ENCODE assay signal across 21 cellular contexts in genomic region chr15:47551079-47551478, GRCh38.
DNase-seq lines count a peak whose midpoint lies in the region; ATAC-seq and TF ChIP-seq lines count a peak whose summit lies in the region.
"Had no signal": no experiment of that assay in that cellular context is flagged by ENCODE, and none has a peak within 500 bp of the region (broad histone marks: within the 10 kb centered on the region; RNA-seq: fewer than 3 reads in every experiment).

No MANE protein-coding gene starts in this region.

- H3K9me3 ChIP-seq in SK-N-SH: no peaks in the 10 kb centered on the region
- no peaks in the 10 kb centered on the region for H3K9me3 ChIP-seq in endodermal cell (ENCODE audit: control insufficient read depth, low read length)
- H3K9me3 ChIP-seq in spleen: no peaks in the 10 kb centered on the region
- H3K9me3 ChIP-seq: body of pancreas, testis had no signal

- TF ChIP-seq RAD21 in SK-N-SH (IDR thresholded peaks at IDR 0.05; ENCODE audit: low read length): peak; percentile 28

- 67% methylated on average over 1 of the region's 1 CpG for WGBS in SK-N-SH (ENCODE audit: low lambda C conversion rate)
- 83 to 86% methylated on average over 1 of the region's 1 CpG for WGBS in endodermal cell (ENCODE audit: insufficient coverage in 1 of 2, insufficient read length in 1 of 2), 2 experiments
- 90 to 100% (median 96%) methylated on average over 1 of the region's 1 CpG for WGBS in spleen, 5 donors

- TF ChIP-seq POLR2A in spleen (IDR thresholded peaks at IDR 0.05): no peak

- H3K9me3 Mint-ChIP-seq in endodermal cell: no peaks in the 10 kb centered on the region
- H3K9me3 Mint-ChIP-seq in osteocyte (ENCODE audit: unreplicated experiment): no peaks in the 10 kb centered on the region
- H3K9me3 Mint-ChIP-seq: activated naive CD4-positive, alpha-beta T cell treated with anti-CD3 and anti-CD28 coated beads, Interleukin-2, amount 10 ng/mL, durations not matched to agents 7 days and 5 days; natural killer cell treated with Interleukin-12 subunit alpha and Interleukin-12 subunit beta and Interleukin-15 and Interleukin-18, amount 100 ng/mL, for 72 hours; T-helper 1 cell treated with Interleukin-12 subunit alpha and Interleukin-12 subunit beta and Interleukin-4 antibody, amounts not matched to agents 30 μg/mL and 1 μg/mL, for 36 hours had no signal

- H3K36me3 Mint-ChIP-seq in endodermal cell (ENCODE audit: low read depth) (no peaks in the 10 kb centered on the region), osteocyte (ENCODE audit: unreplicated experiment) (no peaks in the 10 kb centered on the region)
- H3K36me3 Mint-ChIP-seq: activated naive CD4-positive, alpha-beta T cell treated with anti-CD3 and anti-CD28 coated beads, Interleukin-2, amount 10 ng/mL, durations not matched to agents 7 days and 5 days; natural killer cell treated with Interleukin-12 subunit alpha and Interleukin-12 subunit beta and Interleukin-15 and Interleukin-18, amount 100 ng/mL, for 72 hours had no signal

- 0 out of 2 replicates have a peak, but pooled peaks have one; percentile 17 for TF ChIP-seq CTCF in SK-N-SH (IDR thresholded peaks at IDR 0.05)
- peak; percentile 68 for TF ChIP-seq CTCF in endodermal cell (conservative IDR thresholded peaks at IDR 0.05)
- TF ChIP-seq CTCF in osteocyte (IDR thresholded peaks at IDR 0.05): peak; percentile 12
- no peak for TF ChIP-seq CTCF in spleen (IDR thresholded peaks at IDR 0.05 in 8 of 11, conservative IDR thresholded peaks at IDR 0.05 in 3 of 11)

- H3K4me3 ChIP-seq in SK-N-SH (ENCODE audit: low read depth in 2 of 2, low read length in 1 of 2) (no peak overlapping the region), endodermal cell (ENCODE audit: low read length) (no peak overlapping the region), spleen (no peak overlapping the region)
- H3K4me3 ChIP-seq: body of pancreas, testis had no signal

- no peaks in the 10 kb centered on the region for H3K79me2 ChIP-seq in SK-N-SH (ENCODE audit: insufficient read depth)

- no peak overlapping the region for H3K4me3 Mint-ChIP-seq in endodermal cell
- H3K4me3 Mint-ChIP-seq in osteocyte (ENCODE audit: unreplicated experiment): no peak overlapping the region
- H3K4me3 Mint-ChIP-seq: activated naive CD4-positive, alpha-beta T cell treated with anti-CD3 and anti-CD28 coated beads, Interleukin-2, amount 10 ng/mL, durations not matched to agents 7 days and 5 days; natural killer cell treated with Interleukin-12 subunit alpha and Interleukin-12 subunit beta and Interleukin-15 and Interleukin-18, amount 100 ng/mL, for 72 hours; T-helper 1 cell treated with Interleukin-12 subunit alpha and Interleukin-12 subunit beta and Interleukin-4 antibody, amounts not matched to agents 30 μg/mL and 1 μg/mL, for 36 hours had no signal

- H3F3A ChIP-seq in SK-N-SH (replicated peaks; ENCODE audit: insufficient read depth): no peaks in the 10 kb centered on the region

- no peak for TF ChIP-seq EP300 in SK-N-SH (IDR thresholded peaks at IDR 0.05; ENCODE audit: borderline replicate concordance in 1 of 2, low read depth in 1 of 2, low read length in 1 of 2)

- DNase-seq in SK-N-SH (no peak), NCI-H146 (lab: John Stamatoyannopoulos, UW) (peak; percentile 77), endodermal cell (peak; percentile 67), osteocyte (ENCODE audit: extremely low spot score, unreplicated experiment) (no peak), RPMI8226 (no peak), spleen (no peak)
- DNase-seq: ACHN; activated CD4-positive, alpha-beta T cell treated with anti-CD3 and anti-CD28 coated beads for 1 hour; activated naive CD4-positive, alpha-beta T cell treated with anti-CD3 and anti-CD28 coated beads, Interleukin-2, amount 10 ng/mL, durations not matched to agents 7 days and 5 days; Calu3; foreskin fibroblast; NCI-H187; NCI-H510A treated with DMSO at 0.1 percent for 48 hours; stimulated activated CD4-positive, alpha-beta T cell treated with anti-CD3 and anti-CD28 coated beads, Interleukin-1b, Interleukin-23, amount 100 ng/mL, for 48 hours; testis had no signal

- H3K4me1 Mint-ChIP-seq in endodermal cell (peaks cover 12% of the 10 kb centered on the region), osteocyte (ENCODE audit: unreplicated experiment) (no peaks in the 10 kb centered on the region)
- H3K4me1 Mint-ChIP-seq: activated naive CD4-positive, alpha-beta T cell treated with anti-CD3 and anti-CD28 coated beads, Interleukin-2, amount 10 ng/mL, durations not matched to agents 7 days and 5 days had no signal

- no peak overlapping the region for H3K4me2 ChIP-seq in SK-N-SH

- H3K27ac ChIP-seq in SK-N-SH (ENCODE audit: low read depth in 2 of 2, low read length in 1 of 2) (no peak overlapping the region), endodermal cell (ENCODE audit: low read depth, low read length) (no peak overlapping the region), spleen (no peak overlapping the region)
- H3K27ac ChIP-seq: body of pancreas, testis had no signal

- CTCF ChIA-PET in SK-N-SH (lab: Yijun Ruan, JAX): interaction anchor here (0.9 to 1.5 kb wide), 4 partner anchors 8 to 437 kb away, joined by 3 to 5 read pairs (median 3); no protein-coding TSS in a partner anchor

- no peaks in the 10 kb centered on the region for H3K9me2 ChIP-seq in SK-N-SH

- H3K27me3 Mint-ChIP-seq in endodermal cell (ENCODE audit: insufficient read depth): no peaks in the 10 kb centered on the region
- peaks cover 11% of the 10 kb centered on the region for H3K27me3 Mint-ChIP-seq in osteocyte (ENCODE audit: unreplicated experiment)
- H3K27me3 Mint-ChIP-seq: activated naive CD4-positive, alpha-beta T cell treated with anti-CD3 and anti-CD28 coated beads, Interleukin-2, amount 10 ng/mL, durations not matched to agents 7 days and 5 days; natural killer cell treated with Interleukin-12 subunit alpha and Interleukin-12 subunit beta and Interleukin-15 and Interleukin-18, amount 100 ng/mL, for 72 hours had no signal

- no peaks in the 10 kb centered on the region for H3K27me3 ChIP-seq in SK-N-SH (ENCODE audit: insufficient read depth)
- no peaks in the 10 kb centered on the region for H3K27me3 ChIP-seq in endodermal cell (ENCODE audit: control insufficient read depth, insufficient read depth, low read length, poor library complexity, severe bottlenecking)
- no peaks in the 10 kb centered on the region for H3K27me3 ChIP-seq in spleen (replicated peaks in 1 of 7)
- H3K27me3 ChIP-seq: body of pancreas, testis had no signal

- ATAC-seq in SK-N-SH treated with all-trans-retinoic acid at 6 μM for 48 hours (no peak), HG03175 (IDR thresholded peaks at IDR 0.05; ENCODE audit: unreplicated experiment) (no peak)
- ATAC-seq: body of pancreas; HCT116; natural killer cell treated with Interleukin-12 subunit alpha and Interleukin-12 subunit beta and Interleukin-15 and Interleukin-18, amount 100 ng/mL, for 72 hours had no signal

- H3K4me1 ChIP-seq in SK-N-SH (ENCODE audit: control insufficient read depth in 1 of 2, insufficient read depth in 2 of 2, low read depth in 1 of 2, low read length in 1 of 2) (no peaks in the 10 kb centered on the region), endodermal cell (ENCODE audit: control insufficient read depth, insufficient read depth, low read length) (peaks cover 10% of the 10 kb centered on the region), spleen (no peaks in the 10 kb centered on the region)
- H3K4me1 ChIP-seq: testis had no signal

- intact Hi-C loops in spleen (cut with DNase I; ENCODE audit: low total_unique reads): no loop called here

- POLR2A ChIA-PET in SK-N-SH (lab: Yijun Ruan, JAX): no interaction called here

- H3K9ac ChIP-seq in SK-N-SH (no peak overlapping the region), endodermal cell (ENCODE audit: extremely low read depth, low read length, poor library complexity, severe bottlenecking) (no peak overlapping the region)

- H4K20me1 ChIP-seq in SK-N-SH (ENCODE audit: insufficient read depth): no peaks in the 10 kb centered on the region

- no peak overlapping the region for H2AFZ ChIP-seq in SK-N-SH (ENCODE audit: low read depth)

- H3K27ac Mint-ChIP-seq in endodermal cell (no peak overlapping the region), osteocyte (ENCODE audit: unreplicated experiment) (no peak overlapping the region)
- H3K27ac Mint-ChIP-seq: activated naive CD4-positive, alpha-beta T cell treated with anti-CD3 and anti-CD28 coated beads, Interleukin-2, amount 10 ng/mL, durations not matched to agents 7 days and 5 days; natural killer cell treated with Interleukin-12 subunit alpha and Interleukin-12 subunit beta and Interleukin-15 and Interleukin-18, amount 100 ng/mL, for 72 hours; T-helper 1 cell treated with Interleukin-12 subunit alpha and Interleukin-12 subunit beta and Interleukin-4 antibody, amounts not matched to agents 30 μg/mL and 1 μg/mL, for 36 hours had no signal

- H3K36me3 ChIP-seq in SK-N-SH (replicated peaks in 1 of 2; ENCODE audit: control insufficient read depth in 1 of 2, insufficient read depth in 2 of 2, low read length in 1 of 2) (no peaks in the 10 kb centered on the region), endodermal cell (ENCODE audit: control insufficient read depth, insufficient read depth, low read length) (no peaks in the 10 kb centered on the region), spleen (no peaks in the 10 kb centered on the region)

TF ChIP-seq in SK-N-SH, 30 proteins besides CTCF, POLR2A, EP300 and RAD21:
- no peak for TF ChIP-seq MEF2A (IDR thresholded peaks at IDR 0.05; ENCODE audit: borderline replicate concordance, low read depth)
- TF ChIP-seq CHD2 (IDR thresholded peaks at IDR 0.05; ENCODE audit: low read length, partially characterized antibody): no peak
- no peak for TF ChIP-seq NRF1 (IDR thresholded peaks at IDR 0.05; ENCODE audit: low read depth, low read length)
- TF ChIP-seq MAX (IDR thresholded peaks at IDR 0.05; ENCODE audit: low read depth): no peak
- TF ChIP-seq TEAD4 (IDR thresholded peaks at IDR 0.05; ENCODE audit: borderline replicate concordance, insufficient read depth): no peak
- no peak for TF ChIP-seq SIN3A (IDR thresholded peaks at IDR 0.05; ENCODE audit: borderline replicate concordance, low read depth, low read length)

TF ChIP-seq in SK-N-SH treated with all-trans-retinoic acid at 6 μM for 48 hours, 23 proteins besides CTCF, POLR2A, EP300 and RAD21 (continues in another document):
- no peak for TF ChIP-seq CREB5 (CRISPR knock-in tag; IDR thresholded peaks at IDR 0.05; ENCODE audit: low read depth)

Comparison
In these comparisons a context has a peak if more than half of its experiments do, and no peak if none do; other contexts are left out.
1. DNase-seq: peak in NCI-H146 (single experiment) and endodermal cell (single experiment); none in SK-N-SH (single experiment), osteocyte (single experiment), RPMI8226 (single experiment) and spleen (single experiment).
2. CTCF ChIP-seq: peak in SK-N-SH (single experiment), endodermal cell (single experiment) and osteocyte (single experiment); none in spleen (0 of 11).